1 cellular context compared by ENCODE assay signal in the genomic region with DNA sequence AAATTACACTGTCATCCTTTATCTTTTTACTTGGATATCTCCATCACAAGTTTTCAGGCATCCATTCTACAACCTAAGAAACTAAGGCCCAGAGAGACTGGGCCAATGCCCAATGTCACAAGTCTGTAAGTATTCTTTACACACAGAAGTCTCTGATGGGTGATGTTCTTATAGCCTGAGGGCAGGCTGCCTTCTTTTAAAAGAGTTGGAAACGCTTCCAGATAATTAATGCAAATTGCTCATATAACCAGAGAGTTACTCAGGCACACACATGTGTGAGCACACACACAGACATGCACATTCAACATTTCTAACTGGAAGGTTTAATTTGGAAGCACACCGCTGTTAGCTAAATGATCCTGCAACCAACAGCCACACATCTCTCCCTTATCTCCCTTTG.
TF ChIP-seq lines count a peak whose summit lies in the region.

No MANE protein-coding gene starts in this region.

TF ChIP-seq in WTC11, 78 proteins besides CTCF, POLR2A, EP300 and RAD21 (continued from another document):
- TF ChIP-seq, protein P1, sequence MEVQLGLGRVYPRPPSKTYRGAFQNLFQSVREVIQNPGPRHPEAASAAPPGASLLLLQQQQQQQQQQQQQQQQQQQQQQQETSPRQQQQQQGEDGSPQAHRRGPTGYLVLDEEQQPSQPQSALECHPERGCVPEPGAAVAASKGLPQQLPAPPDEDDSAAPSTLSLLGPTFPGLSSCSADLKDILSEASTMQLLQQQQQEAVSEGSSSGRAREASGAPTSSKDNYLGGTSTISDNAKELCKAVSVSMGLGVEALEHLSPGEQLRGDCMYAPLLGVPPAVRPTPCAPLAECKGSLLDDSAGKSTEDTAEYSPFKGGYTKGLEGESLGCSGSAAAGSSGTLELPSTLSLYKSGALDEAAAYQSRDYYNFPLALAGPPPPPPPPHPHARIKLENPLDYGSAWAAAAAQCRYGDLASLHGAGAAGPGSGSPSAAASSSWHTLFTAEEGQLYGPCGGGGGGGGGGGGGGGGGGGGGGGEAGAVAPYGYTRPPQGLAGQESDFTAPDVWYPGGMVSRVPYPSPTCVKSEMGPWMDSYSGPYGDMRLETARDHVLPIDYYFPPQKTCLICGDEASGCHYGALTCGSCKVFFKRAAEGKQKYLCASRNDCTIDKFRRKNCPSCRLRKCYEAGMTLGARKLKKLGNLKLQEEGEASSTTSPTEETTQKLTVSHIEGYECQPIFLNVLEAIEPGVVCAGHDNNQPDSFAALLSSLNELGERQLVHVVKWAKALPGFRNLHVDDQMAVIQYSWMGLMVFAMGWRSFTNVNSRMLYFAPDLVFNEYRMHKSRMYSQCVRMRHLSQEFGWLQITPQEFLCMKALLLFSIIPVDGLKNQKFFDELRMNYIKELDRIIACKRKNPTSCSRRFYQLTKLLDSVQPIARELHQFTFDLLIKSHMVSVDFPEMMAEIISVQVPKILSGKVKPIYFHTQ (CRISPR knock-in tag; IDR thresholded peaks at IDR 0.05), result no peak
- TF ChIP-seq PRRX2 (CRISPR knock-in tag; IDR thresholded peaks at IDR 0.05), result no peak
- TF ChIP-seq, protein P2, sequence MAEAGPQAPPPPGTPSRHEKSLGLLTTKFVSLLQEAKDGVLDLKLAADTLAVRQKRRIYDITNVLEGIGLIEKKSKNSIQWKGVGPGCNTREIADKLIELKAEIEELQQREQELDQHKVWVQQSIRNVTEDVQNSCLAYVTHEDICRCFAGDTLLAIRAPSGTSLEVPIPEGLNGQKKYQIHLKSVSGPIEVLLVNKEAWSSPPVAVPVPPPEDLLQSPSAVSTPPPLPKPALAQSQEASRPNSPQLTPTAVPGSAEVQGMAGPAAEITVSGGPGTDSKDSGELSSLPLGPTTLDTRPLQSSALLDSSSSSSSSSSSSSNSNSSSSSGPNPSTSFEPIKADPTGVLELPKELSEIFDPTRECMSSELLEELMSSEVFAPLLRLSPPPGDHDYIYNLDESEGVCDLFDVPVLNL (CRISPR knock-in tag; IDR thresholded peaks at IDR 0.05; ENCODE audit: borderline replicate concordance, low read depth), result no peak
